In genomic region chr3:129114455-129114854, GRCh38 we compare ENCODE assay signal across 1 cellular context.
TF ChIP-seq lines count a peak whose summit lies in the region.

No MANE protein-coding gene starts in this region.

TF ChIP-seq in HepG2, 621 proteins besides CTCF, POLR2A, EP300 and RAD21:
- no peak for TF ChIP-seq SAFB2 (CRISPR knock-in tag; IDR thresholded peaks at IDR 0.05; ENCODE audit: borderline replicate concordance, low read depth)
- TF ChIP-seq MNT (IDR thresholded peaks at IDR 0.05): peak; percentile 30
- TF ChIP-seq SIX4 (CRISPR knock-in tag; IDR thresholded peaks at IDR 0.05): no peak
TF ChIP-seq in HepG2: peak in this region for 1.
